Comparison of ENCODE assay signal across 9 cellular contexts in genomic region chr10:129224065-129224464, GRCh38.
"Had no signal": no experiment of that assay in that cellular context is flagged by ENCODE, and none has a peak within 500 bp of the region (broad histone marks: within the 10 kb centered on the region; RNA-seq: fewer than 3 reads in every experiment).

No MANE protein-coding gene starts in this region.

- H3K4me3 Mint-ChIP-seq: GM23338, H9, HFFc6 had no signal

- H3K27ac Mint-ChIP-seq: GM23338, H9, HFFc6 had no signal

- H3K4me1 ChIP-seq: HAP-1 had no signal

- H3K27ac ChIP-seq: GM23248 had no signal

- H3K4me3 ChIP-seq: GM23248, GM23338, HAP-1 had no signal

- H3K9me3 ChIP-seq: HAP-1 had no signal

- H3K36me3 ChIP-seq: HAP-1 had no signal

- H3K4me1 Mint-ChIP-seq: GM23338, H9 had no signal

- ATAC-seq: GM23338, HCT116 had no signal

- H3K9me3 Mint-ChIP-seq: GM23338, H9 had no signal

- DNase-seq: GM23248, GOT3, H7, H9, HCEC 1CT, HFFc6 had no signal
